26 cellular contexts compared by ENCODE assay signal in genomic region chr5:6467591-6467990, GRCh38. TPM values are rescaled to one million over a fixed set of nuclear protein-coding genes. Genes with fewer than 3 reads are reported as not detected.
DNase-seq lines count a peak whose midpoint lies in the region; FAIRE-seq and TF ChIP-seq lines count a peak whose summit lies in the region.
"Had no signal": no experiment of that assay in that cellular context is flagged by ENCODE, and none has a peak within 500 bp of the region (broad histone marks: within the 10 kb centered on the region; RNA-seq: fewer than 3 reads in every experiment).

No MANE protein-coding gene starts in this region.

- H3K14ac ChIP-seq in H1 (ENCODE audit: insufficient read length), result no peak overlapping the region

- POLR2A ChIA-PET in H1 (lab: Charles Lee; ENCODE audit: partially characterized antibody), result no interaction called here

- H3K4me1 Mint-ChIP-seq in nephron progenitor cell, result peaks cover 32% of the 10 kb centered on the region
- H3K4me1 Mint-ChIP-seq in progenitor cell of endocrine pancreas (ENCODE audit: low read depth), result peaks cover 8% of the 10 kb centered on the region
- H3K4me1 Mint-ChIP-seq: CD4-positive, CD25-positive, alpha-beta regulatory T cell had no signal

- H2BK12ac ChIP-seq in H1 (ENCODE audit: low read depth, low read length), result no peak overlapping the region

- H3K27me3 ChIP-seq in H1 (replicated peaks in 1 of 4; ENCODE audit: control insufficient read depth in 3 of 4, extremely low read depth in 1 of 4, insufficient read depth in 3 of 4, low read length in 3 of 4), result peaks cover 0 to 3% (median 0%) of the 10 kb centered on the region in 4 experiments; a peak in 1 of 7 replicates
- H3K27me3 ChIP-seq: BLaER1 had no signal

- peaks cover 16% of the 10 kb centered on the region for H3K27me3 Mint-ChIP-seq in nephron progenitor cell (ENCODE audit: low read depth, poor library complexity)
- H3K27me3 Mint-ChIP-seq in progenitor cell of endocrine pancreas, result peaks cover 21% of the 10 kb centered on the region

- DNase-seq in activated CD8-positive, alpha-beta memory T cell treated with anti-CD3 and anti-CD28 coated beads for 24 hours, result peak; percentile 1
- DNase-seq in activated CD8-positive, alpha-beta memory T cell treated with anti-CD3 and anti-CD28 coated beads, Interleukin-2, amount 50 U/mL, for 48 hours, result no peak
- DNase-seq in H1 (ENCODE audit: low read depth in 1 of 2, low spot score in 2 of 2) (no peak), nephron progenitor cell (no peak), progenitor cell of endocrine pancreas (ENCODE audit: low spot score, unreplicated experiment) (no peak), HuH-7 (ENCODE audit: low spot score) (no peak), NCI-H446 treated with DMSO at 0.1 percent for 48 hours (lab: John Stamatoyannopoulos, UW) (no peak), frontal cortex (ENCODE audit: low spot score in 2 of 2) (no peak)
- DNase-seq: Caco-2; CD4-positive, CD25-positive, alpha-beta regulatory T cell; CD8-positive, alpha-beta T cell; DMS 273 treated with DMSO at 0.1 percent for 48 hours; DMS79; EL; GDM1; GOT3; HCEC 1CT had no signal

- H2AK5ac ChIP-seq in H1 (ENCODE audit: low read depth, low read length), result no peak overlapping the region

- no peaks in the 10 kb centered on the region for H3K23me2 ChIP-seq in H1 (ENCODE audit: low read depth, low read length)

- peaks cover 0 to 13% (median 6%) of the 10 kb centered on the region in 4 experiments for H3K4me1 ChIP-seq in H1 (replicated peaks in 1 of 4; ENCODE audit: control insufficient read depth in 3 of 4, insufficient read depth in 4 of 4, low read length in 3 of 4)
- H3K4me1 ChIP-seq: Caco-2 had no signal

- no peaks in the 10 kb centered on the region; the same call in 1 of the 2 replicates for H3K79me1 ChIP-seq in H1 (ENCODE audit: low read depth, low read length)

- H4K20me1 ChIP-seq in H1 (replicated peaks in 1 of 2; ENCODE audit: control insufficient read depth in 1 of 2, insufficient read depth in 2 of 2, low read length in 2 of 2), result no peaks in the 10 kb centered on the region
- H4K20me1 ChIP-seq: BLaER1 had no signal

- H3K9me3 ChIP-seq in H1 (ENCODE audit: insufficient read depth in 2 of 2, low read depth in 1 of 2, low read length in 1 of 2), result 0 out of 4 replicates have a peak, but pooled peaks cover 0 to 3% of the 10 kb centered on the region in 2 experiments
- H3K9me3 ChIP-seq: Caco-2 had no signal

- no peak overlapping the region for H2BK5ac ChIP-seq in H1 (ENCODE audit: low read depth, low read length)

- no peak overlapping the region for H2BK15ac ChIP-seq in H1 (ENCODE audit: low read length)

- H3K56ac ChIP-seq in H1 (replicated peaks; ENCODE audit: insufficient read length, low read depth, low read length), result no peak overlapping the region

- H3K79me2 ChIP-seq in H1 (ENCODE audit: control insufficient read depth in 1 of 2, insufficient read depth in 2 of 2, low read length in 2 of 2), result no peaks in the 10 kb centered on the region

- H4K8ac ChIP-seq in H1 (ENCODE audit: extremely low read depth, insufficient read depth, low read length), result no peak overlapping the region

- H3K27ac Mint-ChIP-seq in nephron progenitor cell (peak overlapping the region; percentile 6), progenitor cell of endocrine pancreas (peak overlapping the region; percentile 13)
- H3K27ac Mint-ChIP-seq: B cell; CD8-positive, alpha-beta T cell had no signal

- H3K4me3 Mint-ChIP-seq in nephron progenitor cell (peak overlapping the region; percentile 47), progenitor cell of endocrine pancreas (ENCODE audit: low read depth) (no peak overlapping the region)
- H3K4me3 Mint-ChIP-seq: B cell; CD4-positive, CD25-positive, alpha-beta regulatory T cell; CD8-positive, alpha-beta T cell had no signal

- TF ChIP-seq EP300 in H1 (IDR thresholded peaks at IDR 0.05; ENCODE audit: borderline replicate concordance in 1 of 2, low read depth in 2 of 2, low read length in 2 of 2), result no peak

- H2BK120ac ChIP-seq in H1 (replicated peaks; ENCODE audit: low read depth, low read length), result no peak overlapping the region

- H3K36me3 Mint-ChIP-seq in nephron progenitor cell (ENCODE audit: low read depth) (no peaks in the 10 kb centered on the region), progenitor cell of endocrine pancreas (ENCODE audit: insufficient read depth) (no peaks in the 10 kb centered on the region)
- H3K36me3 Mint-ChIP-seq: CD4-positive, CD25-positive, alpha-beta regulatory T cell; CD8-positive, alpha-beta T cell had no signal

- no peak overlapping the region for H4K5ac ChIP-seq in H1 (ENCODE audit: insufficient read length, low read depth, low read length)

- CTCF ChIA-PET in H1 (lab: Charles Lee; ENCODE audit: partially characterized antibody), result no interaction called here

- H3K36me3 ChIP-seq in H1 (ENCODE audit: control insufficient read depth in 2 of 4, insufficient read depth in 4 of 4, low read length in 3 of 4), result no peaks in the 10 kb centered on the region
- H3K36me3 ChIP-seq: BLaER1 had no signal

- no peak for TF ChIP-seq RAD21 in H1 (IDR thresholded peaks at IDR 0.05 in 1 of 2, conservative IDR thresholded peaks at IDR 0.05 in 1 of 2; ENCODE audit: low read depth in 2 of 2, low read length in 2 of 2)

- no peak overlapping the region for H2BK20ac ChIP-seq in H1 (ENCODE audit: low read length)

- H2AFZ ChIP-seq in H1 (ENCODE audit: low read length), result 0 out of 2 replicates have a peak overlapping the region, but pooled peaks have one; percentile 73

- no peak for FAIRE-seq in H1 (lab: Jason Lieb, UNC)
- FAIRE-seq in frontal cortex (lab: Jason Lieb, UNC), result no peak
- FAIRE-seq: A204.1, D721Med, GM12878, GM19239 had no signal

- no peak overlapping the region for H4K91ac ChIP-seq in H1 (replicated peaks; ENCODE audit: insufficient read length, low read length)

- 74% methylated on average over 9 of the region's 10 CpGs; no CpG with 5 or more reads in 1 of the 2 experiments for WGBS in H1 (ENCODE audit: extremely low coverage in 1 of 2, insufficient coverage in 1 of 2, insufficient read length in 1 of 2, insufficient replicate concordance in 2 of 2, low coverage in 1 of 2, low lambda C conversion rate in 2 of 2, missing lambda C conversion rate in 1 of 2), 2 experiments

- H3K23ac ChIP-seq in H1 (ENCODE audit: insufficient read length), result no peak overlapping the region

- no peaks in the 10 kb centered on the region for H3K9me3 Mint-ChIP-seq in nephron progenitor cell
- H3K9me3 Mint-ChIP-seq in progenitor cell of endocrine pancreas (ENCODE audit: low read depth), result no peaks in the 10 kb centered on the region

- no peak overlapping the region for H3K4me3 ChIP-seq in H1 (ENCODE audit: extremely low read depth in 1 of 4, insufficient read depth in 2 of 4, low read depth in 3 of 4, low read length in 4 of 4)
- H3K4me3 ChIP-seq: BLaER1, GM12878 had no signal

- H3K4ac ChIP-seq in H1 (replicated peaks; ENCODE audit: insufficient read length, low read depth, low read length), result no peak overlapping the region

- peak overlapping the region; percentile 27 to 54; a peak in 3 of 4 replicates for H3K4me2 ChIP-seq in H1 (ENCODE audit: insufficient read depth in 1 of 2, low read depth in 2 of 2, low read length in 2 of 2)
- H3K4me2 ChIP-seq: BLaER1 had no signal

- no peak for TF ChIP-seq POLR2A in H1 (IDR thresholded peaks at IDR 0.05; ENCODE audit: control extremely low read depth in 1 of 2, low read depth in 2 of 2, low read length in 2 of 2)

- TF ChIP-seq CTCF in H1 (IDR thresholded peaks at IDR 0.05; ENCODE audit: control extremely low read depth in 1 of 3, insufficient read depth in 1 of 3, low read depth in 1 of 3, low read length in 3 of 3), result no peak
- TF ChIP-seq CTCF in nephron progenitor cell (IDR thresholded peaks at IDR 0.05), result no peak
- TF ChIP-seq CTCF in progenitor cell of endocrine pancreas (IDR thresholded peaks at IDR 0.05; ENCODE audit: unreplicated experiment), result no peak

- 0 out of 7 replicates have a peak overlapping the region, but pooled peaks of 1 of the 4 experiments have one; percentile 21 for H3K9ac ChIP-seq in H1 (replicated peaks in 1 of 4; ENCODE audit: extremely low read depth in 1 of 4, low read depth in 3 of 4, low read length in 3 of 4)
- H3K9ac ChIP-seq: BLaER1 had no signal

- H3K18ac ChIP-seq in H1 (ENCODE audit: extremely low read depth, low read length), result no peak overlapping the region

- H3K27ac ChIP-seq in H1 (ENCODE audit: low read depth, low read length), result no peak overlapping the region
- H3K27ac ChIP-seq: 22Rv1, BLaER1, C4-2B had no signal

TF ChIP-seq in H1, 55 proteins besides CTCF, POLR2A, EP300 and RAD21:
- TF ChIP-seq FOSL1 (IDR thresholded peaks at IDR 0.05; ENCODE audit: insufficient read depth, low read depth, low read length) (no peak), PHF8 (conservative IDR thresholded peaks at IDR 0.05; ENCODE audit: low read depth, low read length) (no peak), CEBPB (IDR thresholded peaks at IDR 0.05; ENCODE audit: low read depth, low read length) (no peak), TEAD4 (IDR thresholded peaks at IDR 0.05; ENCODE audit: low read depth, low read length) (no peak), SP2 (IDR thresholded peaks at IDR 0.05; ENCODE audit: low read length) (no peak), BRCA1 (IDR thresholded peaks at IDR 0.05; ENCODE audit: low read depth, low read length) (no peak), SIX5 (IDR thresholded peaks at IDR 0.05; ENCODE audit: low read depth, low read length) (no peak), POLR2AphosphoS5 (IDR thresholded peaks at IDR 0.05; ENCODE audit: low read depth, low read length) (no peak), TBP (IDR thresholded peaks at IDR 0.05; ENCODE audit: low read depth, low read length) (no peak), BCL11A (IDR thresholded peaks at IDR 0.05; ENCODE audit: low read depth in 2 of 2, low read length in 2 of 2) (no peak), SUZ12 (IDR thresholded peaks at IDR 0.05; ENCODE audit: low read length) (no peak), SP1 (IDR thresholded peaks at IDR 0.05; ENCODE audit: low read depth, low read length) (no peak)

RNA-seq across cellular contexts. Expression of gene UBE2QL1, which starts 18.9 kb away (rescaled TPM):
- total RNA-seq in H1 (2021; fragmentation: NEBNext Ultra II Directional; extraction: Animal tissue kit (Norgen Biotek cat#: 25700)), result 0.43 and 0.44 TPM in 2 replicates
- 0.65 and 0.72 TPM in 2 replicates for polyA plus RNA-seq in H1 (2011; rRNA removed)
- polyA plus RNA-seq in H1 (2011; cell fraction: cytosol; rRNA removed), result 0.72 TPM
- polyA plus RNA-seq in H1 (2011; cell fraction: nucleus; rRNA removed), result 0.78 TPM
- polyA plus RNA-seq in H1 (2012, experiment 1 of 2), result 0.43 to 0.56 TPM (median 0.51 TPM) in 4 replicates
- 0.34 TPM for polyA plus RNA-seq in H1 (2012, experiment 2 of 2)
- polyA plus RNA-seq in H1 (2013, experiment 1 of 2), result 0.22 TPM
- 0.18 TPM for polyA plus RNA-seq in H1 (2013, experiment 2 of 2)
- polyA minus RNA-seq in H1 (2011; rRNA and poly(A)+ RNA removed), result 0.46 and 0.66 TPM in 2 replicates
- polyA minus RNA-seq in H1 (2011; cell fraction: cytosol; rRNA and poly(A)+ RNA removed), result 0.22 TPM
- polyA minus RNA-seq in H1 (2011; cell fraction: nucleus; rRNA and poly(A)+ RNA removed), result 0.40 TPM
- total RNA-seq in progenitor cell of endocrine pancreas, result 2.5 and 2.9 TPM in 2 replicates
- 39.1 TPM for total RNA-seq in frontal cortex
- total RNA-seq: Caco-2; CD4-positive, CD25-positive, alpha-beta regulatory T cell had no signal
- polyA plus RNA-seq: AG04450; CD4-positive, CD25-positive, alpha-beta regulatory T cell had no signal

Comparison
In these comparisons a context has a peak if more than half of its experiments do, and no peak if none do; other contexts are left out.
1. RNA of gene UBE2QL1, which starts 18.9 kb away (total RNA-seq): 39.1 TPM in frontal cortex (single experiment); 2.5 to 2.9 TPM in progenitor cell of endocrine pancreas and 0.43 to 0.44 TPM in H1; every median in the first group is over 10 times any median in the second.